ENCODE assay signal across 10 cellular contexts in genomic region chr7:42972703-42973500, GRCh38. TPM values are rescaled to one million over a fixed set of nuclear protein-coding genes. Genes with fewer than 3 reads are reported as not detected.
DNase-seq lines count a peak whose midpoint lies in the region; ATAC-seq and TF ChIP-seq lines count a peak whose summit lies in the region.
"Had no signal": no experiment of that assay in that cellular context is flagged by ENCODE, and none has a peak within 500 bp of the region (broad histone marks: within the 10 kb centered on the region; RNA-seq: fewer than 3 reads in every experiment).

No MANE protein-coding gene starts in this region.

- H3K36me3 Mint-ChIP-seq in immature natural killer cell, result no peaks in the 10 kb centered on the region

- peak; percentile 93 for ATAC-seq in SK-N-SH treated with all-trans-retinoic acid at 6 μM for 48 hours

- H3K27me3 Mint-ChIP-seq in immature natural killer cell (ENCODE audit: low read depth in 3 of 3), result peaks cover 0 to 4% (median 2%) of the 10 kb centered on the region in 3 donors

- H3K4me3 Mint-ChIP-seq in immature natural killer cell, result no peak overlapping the region

- peak; percentile 13 for DNase-seq in COLO829 (ENCODE audit: low spot score)
- peak; percentile 1 for DNase-seq in glomerular visceral epithelial cell (ENCODE audit: extremely low spot score)
- DNase-seq in posterior vena cava (ENCODE audit: low spot score), result peak; percentile 87
- DNase-seq in SHP77 treated with DMSO at 0.1 percent for 48 hours (lab: John Stamatoyannopoulos, UW), result no peak
- no peak for DNase-seq in immature natural killer cell
- no peak for DNase-seq in DMS153 (lab: John Stamatoyannopoulos, UW)
- no peak for DNase-seq in LoVo (ENCODE audit: low spot score)
- DNase-seq: activated CD4-positive, alpha-beta T cell treated with anti-CD3 and anti-CD28 coated beads for 1 hour; NCI-H1105 had no signal

- H3K4me1 Mint-ChIP-seq in immature natural killer cell, result no peaks in the 10 kb centered on the region

- intact Hi-C loops in posterior vena cava (cut with DNase I), result loop anchor here in 1 of 2 donors (10.0 kb wide), 1 partner anchor 202 kb away; no protein-coding TSS in a partner anchor

- H3K9me3 Mint-ChIP-seq in immature natural killer cell, result peaks cover 0 to 6% (median 0%) of the 10 kb centered on the region in 6 donors

- H3K27ac Mint-ChIP-seq in immature natural killer cell, result no peak overlapping the region

TF ChIP-seq in SK-N-SH treated with all-trans-retinoic acid at 6 μM for 48 hours, 23 proteins besides CTCF, POLR2A, EP300 and RAD21:
- TF ChIP-seq TCF4 (CRISPR knock-in tag; IDR thresholded peaks at IDR 0.05; ENCODE audit: borderline replicate concordance), result 0 out of 2 replicates have a peak, but pooled peaks have one; percentile 39
- 0 out of 2 replicates have a peak, but pooled peaks have one; percentile 17 for TF ChIP-seq CSDC2 (CRISPR knock-in tag; IDR thresholded peaks at IDR 0.05)
- peak; percentile 38; the same call in 1 of the 2 replicates for TF ChIP-seq ZFP3 (CRISPR knock-in tag; IDR thresholded peaks at IDR 0.05)
- TF ChIP-seq SNAI2 (CRISPR knock-in tag; IDR thresholded peaks at IDR 0.05), result 0 out of 2 replicates have a peak, but pooled peaks have one; percentile 71
- peak; percentile 42; the same call in 1 of the 2 replicates for TF ChIP-seq TSHZ2 (CRISPR knock-in tag; IDR thresholded peaks at IDR 0.05)
- no peak for TF ChIP-seq CSRNP3 (CRISPR knock-in tag; IDR thresholded peaks at IDR 0.05)
- peak; percentile 78 for TF ChIP-seq ISL1 (CRISPR knock-in tag; IDR thresholded peaks at IDR 0.05)
- TF ChIP-seq TOX (CRISPR knock-in tag; IDR thresholded peaks at IDR 0.05; ENCODE audit: borderline replicate concordance), result peak; percentile 53; the same call in 1 of the 2 replicates
- no peak for TF ChIP-seq GLIS3 (CRISPR knock-in tag; IDR thresholded peaks at IDR 0.05)

RNA-seq across cellular contexts. Expression of gene MRPL32, which starts 40.7 kb away (rescaled TPM):
- total RNA-seq in posterior vena cava, result 10 to 100 TPM; 32.7 to 42.6 TPM
- 10 to 100 TPM; 23.3 to 37.7 (median 24.1) TPM for polyA plus RNA-seq in immature natural killer cell

RNA-seq across cellular contexts. Expression of gene PSMA2, which starts 40.9 kb away (rescaled TPM):
- 10 to 100 TPM; 55.6 to 72.3 TPM for total RNA-seq in posterior vena cava
- 100 to 1,000 TPM; 234 to 348 (median 278) TPM for polyA plus RNA-seq in immature natural killer cell

Comparison
In these comparisons a context has a peak if more than half of its experiments do, and no peak if none do; other contexts are left out.
1. DNase-seq: peak in COLO829 (single experiment), glomerular visceral epithelial cell (single experiment) and posterior vena cava (single experiment); none in SHP77 treated with DMSO at 0.1 percent for 48 hours (single experiment), immature natural killer cell (0 of 3), DMS153 (single experiment) and LoVo (single experiment).